16 cellular contexts compared by ENCODE assay signal in the genomic region with DNA sequence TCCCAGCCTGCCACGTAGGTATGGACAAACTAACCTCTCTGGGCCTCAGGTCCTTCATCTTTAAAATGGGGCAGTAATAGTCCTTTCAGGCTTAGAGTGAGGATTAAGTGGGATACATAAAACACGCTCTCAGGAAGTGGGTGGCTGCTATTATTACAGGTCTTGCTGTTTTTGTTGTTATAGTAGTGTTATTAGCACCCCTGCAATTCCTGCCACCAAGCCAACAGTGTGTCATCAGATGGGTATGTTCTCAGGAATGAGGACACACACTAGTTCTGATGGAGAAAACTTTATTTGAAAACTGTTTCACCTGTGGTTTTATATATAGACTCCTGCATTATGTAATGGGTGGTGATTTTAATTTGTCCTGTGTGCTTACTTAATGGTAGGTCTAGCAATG.
DNase-seq lines count a peak whose midpoint lies in the region; FAIRE-seq and TF ChIP-seq lines count a peak whose summit lies in the region.
"Had no signal": no experiment of that assay in that cellular context is flagged by ENCODE, and none has a peak within 500 bp of the region (broad histone marks: within the 10 kb centered on the region; RNA-seq: fewer than 3 reads in every experiment).

No MANE protein-coding gene starts in this region.

- no peaks in the 10 kb centered on the region for H3K4me1 Mint-ChIP-seq in activated T-helper 1 cell treated with anti-CD3 and anti-CD28 coated beads, Interleukin-12 subunit alpha, Interleukin-12 subunit beta, Interleukin-2, Interleukin-4 antibody, amounts not matched to agents 30 ng/mL and 10 ng/mL and 1 ng/mL, durations not matched to agents 14 hours and 24 hours and 36 hours (ENCODE audit: low read depth)
- H3K4me1 Mint-ChIP-seq: immature natural killer cell had no signal

- dilution Hi-C loops in endothelial cell of umbilical vein (cut with MboI; ENCODE audit: extremely low pct_ligation_motif_present, low sequenced_read_pairs), result no loop called here

- TF ChIP-seq CTCF in endothelial cell of umbilical vein (IDR thresholded peaks at IDR 0.05; ENCODE audit: extremely low read depth in 1 of 2, insufficient read depth in 1 of 2, low read depth in 1 of 2, low read length in 2 of 2), result no peak

- H3K36me3 ChIP-seq in endothelial cell of umbilical vein (ENCODE audit: control insufficient read depth in 2 of 2, extremely low read depth in 1 of 2, insufficient read depth in 2 of 2, low read length in 2 of 2), result no peaks in the 10 kb centered on the region

- H3K9ac ChIP-seq in endothelial cell of umbilical vein (replicated peaks; ENCODE audit: extremely low read depth, insufficient read depth, low read length), result no peak overlapping the region

- no peaks in the 10 kb centered on the region for H3K27me3 ChIP-seq in endothelial cell of umbilical vein (ENCODE audit: control insufficient read depth in 2 of 2, insufficient read depth in 2 of 2, low read length in 2 of 2)

- H3K36me3 Mint-ChIP-seq in activated T-helper 1 cell treated with anti-CD3 and anti-CD28 coated beads, Interleukin-12 subunit alpha, Interleukin-12 subunit beta, Interleukin-2, Interleukin-4 antibody, amounts not matched to agents 30 ng/mL and 10 ng/mL and 1 ng/mL, durations not matched to agents 14 hours and 24 hours and 36 hours (ENCODE audit: low read depth), result no peaks in the 10 kb centered on the region

- CTCF ChIA-PET in endothelial cell of umbilical vein (lab: Charles Lee), result interaction anchor here (1.0 kb wide), 1 partner anchor 69 kb away, joined by 3 read pairs; no protein-coding TSS in a partner anchor

- FAIRE-seq in endothelial cell of umbilical vein (lab: Jason Lieb, UNC), result no peak
- FAIRE-seq: TTC549 had no signal

- peak; percentile 34 for DNase-seq in ELR (ENCODE audit: low read depth)
- peak; percentile 91 for DNase-seq in M059J (ENCODE audit: low read depth)
- DNase-seq in endothelial cell of umbilical vein (ENCODE audit: low read depth, low spot score), result peak; percentile 57
- DNase-seq in renal cortical epithelial cell (ENCODE audit: low read depth), result peak; percentile 87
- DNase-seq in COLO829 (ENCODE audit: low spot score), result no peak
- no peak for DNase-seq in occipital lobe (lab: John Stamatoyannopoulos, UW)
- no peak for DNase-seq in activated T-helper 1 cell treated with anti-CD3 and anti-CD28 coated beads, Interleukin-12 subunit alpha, Interleukin-12 subunit beta, Interleukin-2, Interleukin-4 antibody, amounts not matched to agents 30 ng/mL and 10 ng/mL and 1 ng/mL, durations not matched to agents 14 hours and 24 hours and 36 hours (ENCODE audit: low spot score)
- no peak for DNase-seq in activated CD4-positive, alpha-beta T cell treated with anti-CD3 and anti-CD28 coated beads, Interleukin-2, amount 50 U/mL, for 48 hours
- DNase-seq: activated CD8-positive, alpha-beta memory T cell treated with anti-CD3 and anti-CD28 coated beads, Interleukin-2, amount 50 U/mL, for 48 hours; erythroblast; GF-D8; immature natural killer cell; NCI-H1930; stimulated activated naive CD4-positive, alpha-beta T cell treated with Interleukin-2 at 50 U/mL for 16 hours had no signal

- H3K27ac ChIP-seq in endothelial cell of umbilical vein (ENCODE audit: insufficient read depth, low read depth, low read length), result peak overlapping the region; percentile 24

- no peaks in the 10 kb centered on the region for H3K79me2 ChIP-seq in endothelial cell of umbilical vein (ENCODE audit: control insufficient read depth, insufficient read depth, low read length)

- H3K4me3 ChIP-seq in endothelial cell of umbilical vein (replicated peaks in 1 of 3; ENCODE audit: insufficient read depth in 1 of 3, low read depth in 1 of 3, low read length in 3 of 3), result no peak overlapping the region

- POLR2A ChIA-PET in endothelial cell of umbilical vein (lab: Charles Lee), result no interaction called here

- intact Hi-C loops in endothelial cell of umbilical vein (cut with micrococcal nuclease), result no loop called here
- intact Hi-C loops in activated T-helper 1 cell treated with anti-CD3 and anti-CD28 coated beads, Interleukin-12 subunit alpha, Interleukin-12 subunit beta, Interleukin-2, Interleukin-4 antibody, amounts not matched to agents 30 ng/mL and 10 ng/mL and 1 ng/mL, durations not matched to agents 14 hours and 24 hours and 36 hours (cut with micrococcal nuclease), result no loop called here

- no TSS peak for BruUV-seq in endothelial cell of umbilical vein (replicated peaks; lab: Mats Ljungman, UMichigan)

- H3K27me3 Mint-ChIP-seq in activated T-helper 1 cell treated with anti-CD3 and anti-CD28 coated beads, Interleukin-12 subunit alpha, Interleukin-12 subunit beta, Interleukin-2, Interleukin-4 antibody, amounts not matched to agents 30 ng/mL and 10 ng/mL and 1 ng/mL, durations not matched to agents 14 hours and 24 hours and 36 hours (ENCODE audit: insufficient read depth), result no peaks in the 10 kb centered on the region

- H3K4me3 Mint-ChIP-seq in activated T-helper 1 cell treated with anti-CD3 and anti-CD28 coated beads, Interleukin-12 subunit alpha, Interleukin-12 subunit beta, Interleukin-2, Interleukin-4 antibody, amounts not matched to agents 30 ng/mL and 10 ng/mL and 1 ng/mL, durations not matched to agents 14 hours and 24 hours and 36 hours, result no peak overlapping the region
- H3K4me3 Mint-ChIP-seq: immature natural killer cell, neural crest cell had no signal

- H2AFZ ChIP-seq in endothelial cell of umbilical vein (ENCODE audit: low read depth, low read length), result no peak overlapping the region

- TF ChIP-seq POLR2A in endothelial cell of umbilical vein (IDR thresholded peaks at IDR 0.05; ENCODE audit: low read depth, low read length), result no peak

- H3K27ac Mint-ChIP-seq in activated T-helper 1 cell treated with anti-CD3 and anti-CD28 coated beads, Interleukin-12 subunit alpha, Interleukin-12 subunit beta, Interleukin-2, Interleukin-4 antibody, amounts not matched to agents 30 ng/mL and 10 ng/mL and 1 ng/mL, durations not matched to agents 14 hours and 24 hours and 36 hours, result no peak overlapping the region

- H3K9me3 ChIP-seq in endothelial cell of umbilical vein (replicated peaks; ENCODE audit: control insufficient read depth, insufficient read depth, low read length), result no peaks in the 10 kb centered on the region

- peaks cover 42% of the 10 kb centered on the region for H3K4me1 ChIP-seq in endothelial cell of umbilical vein (ENCODE audit: control insufficient read depth, extremely low read depth, insufficient read depth, low read length)

- no peak overlapping the region for H3K4me2 ChIP-seq in endothelial cell of umbilical vein (ENCODE audit: insufficient read depth, low read length)

- H4K20me1 ChIP-seq in endothelial cell of umbilical vein (replicated peaks; ENCODE audit: control insufficient read depth, extremely low read depth, insufficient read depth, low read length), result no peaks in the 10 kb centered on the region

- no peaks in the 10 kb centered on the region for H3K9me3 Mint-ChIP-seq in activated T-helper 1 cell treated with anti-CD3 and anti-CD28 coated beads, Interleukin-12 subunit alpha, Interleukin-12 subunit beta, Interleukin-2, Interleukin-4 antibody, amounts not matched to agents 30 ng/mL and 10 ng/mL and 1 ng/mL, durations not matched to agents 14 hours and 24 hours and 36 hours
- H3K9me3 Mint-ChIP-seq: immature natural killer cell had no signal

- no peaks in the 10 kb centered on the region for H3K9me1 ChIP-seq in endothelial cell of umbilical vein (replicated peaks; ENCODE audit: control insufficient read depth, extremely low read depth, insufficient read depth, low read length)

TF ChIP-seq in endothelial cell of umbilical vein, 7 proteins besides CTCF, POLR2A, EP300 and RAD21:
- TF ChIP-seq JUN (IDR thresholded peaks at IDR 0.05; ENCODE audit: borderline replicate concordance, insufficient read depth, insufficient read length, low read depth), result peak; percentile 30
- TF ChIP-seq, protein P1, sequence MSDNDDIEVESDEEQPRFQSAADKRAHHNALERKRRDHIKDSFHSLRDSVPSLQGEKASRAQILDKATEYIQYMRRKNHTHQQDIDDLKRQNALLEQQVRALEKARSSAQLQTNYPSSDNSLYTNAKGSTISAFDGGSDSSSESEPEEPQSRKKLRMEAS (IDR thresholded peaks at IDR 0.05; ENCODE audit: insufficient read depth, insufficient read length), result no peak

Comparison
In these comparisons a context has a peak if more than half of its experiments do, and no peak if none do; other contexts are left out.
1. DNase-seq: peak in ELR (single experiment), M059J (single experiment), endothelial cell of umbilical vein (single experiment) and renal cortical epithelial cell (single experiment); none in COLO829 (single experiment), occipital lobe (single experiment), activated T-helper 1 cell treated with anti-CD3 and anti-CD28 coated beads, Interleukin-12 subunit alpha, Interleukin-12 subunit beta, Interleukin-2, Interleukin-4 antibody, amounts not matched to agents 30 ng/mL and 10 ng/mL and 1 ng/mL, durations not matched to agents 14 hours and 24 hours and 36 hours (single experiment) and activated CD4-positive, alpha-beta T cell treated with anti-CD3 and anti-CD28 coated beads, Interleukin-2, amount 50 U/mL, for 48 hours (0 of 2).